ENCODE assay signal across 29 cellular contexts in genomic region chr13:40261947-40262346, GRCh38.
"Had no signal": no experiment of that assay in that cellular context is flagged by ENCODE, and none has a peak within 500 bp of the region (broad histone marks: within the 10 kb centered on the region; RNA-seq: fewer than 3 reads in every experiment).

No MANE protein-coding gene starts in this region.

- H3K4me3 ChIP-seq: colonic mucosa, coronary artery, dorsolateral prefrontal cortex, esophagus muscularis mucosa, esophagus squamous epithelium, gastrocnemius medialis, gastroesophageal sphincter, heart left ventricle, heart right ventricle had no signal

- H3K4me3 Mint-ChIP-seq: dendritic cell treated with granulocyte-macrophage colony-stimulating factor and Interleukin-4, amounts not matched to agents 40 ng/mL and 50 ng/mL, for 4 days; effector memory CD8-positive, alpha-beta T cell; endodermal cell had no signal

- FAIRE-seq: colon, endometrium, endothelial cell of umbilical vein, frontal cortex had no signal

- H3K9me3 Mint-ChIP-seq: dendritic cell treated with granulocyte-macrophage colony-stimulating factor and Interleukin-4, amounts not matched to agents 40 ng/mL and 50 ng/mL, for 4 days; effector memory CD8-positive, alpha-beta T cell had no signal

- H3K9me3 ChIP-seq: colonic mucosa, esophagus muscularis mucosa, esophagus squamous epithelium, gastrocnemius medialis, gastroesophageal sphincter, heart left ventricle, heart right ventricle had no signal

- H3K27ac Mint-ChIP-seq: dendritic cell treated with granulocyte-macrophage colony-stimulating factor and Interleukin-4, amounts not matched to agents 40 ng/mL and 50 ng/mL, for 4 days; effector memory CD8-positive, alpha-beta T cell; endodermal cell had no signal

- ATAC-seq: effector memory CD8-positive, alpha-beta T cell; esophagus mucosa; foreskin keratinocyte; gastrocnemius medialis; gastroesophageal sphincter; heart left ventricle; heart right ventricle had no signal

- DNase-seq: colonic mucosa; cortex of kidney; dermis blood vessel endothelial cell; dorsolateral prefrontal cortex; effector CD4-positive, alpha-beta T cell; effector CD8-positive, alpha-beta T cell; effector memory CD4-positive, alpha-beta T cell; effector memory CD8-positive, alpha-beta T cell; endodermal cell; erythroblast; esophagus squamous epithelium; foreskin fibroblast; foreskin keratinocyte; foreskin melanocyte; gastrocnemius medialis; glutamatergic neuron; head of caudate nucleus; heart left ventricle; heart right ventricle had no signal

- H3K27me3 ChIP-seq: dorsolateral prefrontal cortex, esophagus muscularis mucosa, esophagus squamous epithelium, foreskin keratinocyte, gastrocnemius medialis, gastroesophageal sphincter, heart left ventricle, heart right ventricle had no signal

- H3K27ac ChIP-seq: colonic mucosa, coronary artery, dorsolateral prefrontal cortex, epithelial cell of prostate, esophagus muscularis mucosa, esophagus squamous epithelium, foreskin keratinocyte, gastrocnemius medialis, gastroesophageal sphincter, heart left ventricle, heart right ventricle had no signal

- H3K4me1 ChIP-seq: colonic mucosa, foreskin keratinocyte, gastrocnemius medialis, gastroesophageal sphincter had no signal

- H3K36me3 ChIP-seq: colonic mucosa, esophagus muscularis mucosa, esophagus squamous epithelium, gastrocnemius medialis, gastroesophageal sphincter, heart left ventricle, heart right ventricle had no signal
